ENCODE assay signal across 8 cellular contexts in the genomic region with DNA sequence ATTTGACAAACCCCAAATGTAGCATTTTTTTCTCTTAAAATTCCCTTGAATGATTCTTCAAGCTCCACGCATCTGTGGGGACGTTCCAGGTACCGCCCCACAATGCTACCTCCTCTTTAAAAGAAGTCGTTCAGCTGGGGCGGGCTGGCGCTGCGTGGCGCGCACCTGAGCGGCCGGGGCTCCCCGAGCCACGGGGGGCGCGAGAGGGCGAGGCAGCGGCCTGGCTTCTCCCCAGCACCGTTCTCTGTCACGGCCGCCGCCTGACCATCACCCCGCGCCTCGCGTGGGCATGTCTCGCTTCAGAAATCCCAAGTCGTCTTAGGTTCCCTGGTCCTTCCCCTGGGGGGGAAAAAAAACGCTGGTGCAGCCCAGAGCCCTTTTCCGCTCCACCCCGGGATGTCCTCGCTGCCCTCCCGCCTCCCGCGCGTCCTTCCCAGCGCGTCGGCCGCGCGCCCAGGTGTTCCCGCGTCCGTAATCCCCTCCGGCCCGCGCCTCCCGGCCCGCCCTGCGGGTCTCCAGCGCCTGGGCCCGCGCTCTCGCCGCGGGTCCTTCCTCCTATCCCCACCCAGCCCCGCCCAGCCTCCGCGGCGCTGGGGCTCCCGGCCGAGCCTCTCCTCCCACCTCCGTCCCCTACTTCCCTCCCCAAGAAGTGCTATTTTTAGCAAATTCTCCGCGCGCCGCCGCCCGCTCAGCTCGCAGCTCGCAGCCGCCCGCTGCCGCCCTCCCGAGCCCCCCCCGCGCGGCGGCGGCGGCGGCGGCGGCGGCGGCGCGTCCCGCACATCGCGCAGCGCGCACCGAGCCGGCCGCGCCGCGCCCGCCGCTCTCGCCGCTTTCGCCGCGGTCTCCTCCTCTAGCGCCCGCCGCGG. TPM values are rescaled to one million over a fixed set of nuclear protein-coding genes. Genes with fewer than 3 reads are reported as not detected.
DNase-seq lines count a peak whose midpoint lies in the region; ATAC-seq and TF ChIP-seq lines count a peak whose summit lies in the region.

No MANE protein-coding gene starts in this region.

- H3K4me1 ChIP-seq in body of pancreas, result peaks cover 7% of the 10 kb centered on the region
- no peaks in the 10 kb centered on the region for H3K4me1 ChIP-seq in iPS-20b (ENCODE audit: insufficient read depth, low read length)

- CTCF ChIA-PET in activated CD4-positive, alpha-beta T cell treated with anti-CD3 and anti-CD28 coated beads, Interleukin-2, amount 10 ng/mL, durations not matched to agents 7 days and 5 days (lab: Charles Lee), result interaction anchor here (1.4 to 1.5 kb wide), 2 partner anchors 22 to 27 kb away, joined by 3 to 4 read pairs; no protein-coding TSS in a partner anchor
- CTCF ChIA-PET in CD4-positive, alpha-beta T cell (lab: Charles Lee), result no interaction called here

- no peak for TF ChIP-seq POLR2A in body of pancreas (IDR thresholded peaks at IDR 0.05)

- peaks cover 5% of the 10 kb centered on the region for H3K9me3 Mint-ChIP-seq in activated CD4-positive, alpha-beta T cell treated with anti-CD3 and anti-CD28 coated beads, Interleukin-2, amount 10 ng/mL, durations not matched to agents 7 days and 5 days
- H3K9me3 Mint-ChIP-seq in CD4-positive, alpha-beta T cell, result peaks cover 5% of the 10 kb centered on the region

- H3K27me3 Mint-ChIP-seq in activated CD4-positive, alpha-beta T cell treated with anti-CD3 and anti-CD28 coated beads, Interleukin-2, amount 10 ng/mL, durations not matched to agents 7 days and 5 days, result peaks cover 57% of the 10 kb centered on the region
- peaks cover 54% of the 10 kb centered on the region for H3K27me3 Mint-ChIP-seq in CD4-positive, alpha-beta T cell

- POLR2A ChIA-PET in activated CD4-positive, alpha-beta T cell treated with anti-CD3 and anti-CD28 coated beads, Interleukin-2, amount 10 ng/mL, durations not matched to agents 7 days and 5 days (lab: Charles Lee), result interaction anchor here (0.6 kb wide), 1 partner anchor 82 kb away, joined by 8 read pairs; no protein-coding TSS in a partner anchor
- POLR2A ChIA-PET in CD4-positive, alpha-beta T cell (lab: Charles Lee), result no interaction called here

- peak; percentile 61 for ATAC-seq in body of pancreas
- no peak for ATAC-seq in CD4-positive, alpha-beta T cell (ENCODE audit: poor library complexity)

- H3K4me3 ChIP-seq in body of pancreas, result peak overlapping the region in 1 of 2 donors; percentile 74
- peak overlapping the region; percentile 84 for H3K4me3 ChIP-seq in iPS-20b (ENCODE audit: low read length)
- peak overlapping the region; percentile 52 for H3K4me3 ChIP-seq in skeletal muscle cell (ENCODE audit: low read depth, low read length)

- no peak for DNase-seq in activated CD4-positive, alpha-beta T cell treated with anti-CD3 and anti-CD28 coated beads, Interleukin-2, amount 10 ng/mL, durations not matched to agents 7 days and 5 days
- no peak for DNase-seq in activated CD4-positive, alpha-beta T cell treated with anti-CD3 and anti-CD28 coated beads for 1 hour
- DNase-seq in NCI-H1105 treated with DMSO at 0.1 percent for 48 hours (lab: John Stamatoyannopoulos, UW) (peak; percentile 68), body of pancreas (peak; percentile 13 to 47 (median 24)), skeletal muscle cell (ENCODE audit: low read depth) (no peak), NOMO-1 treated with dmso at 0.1 percent for 144 hours (lab: John Stamatoyannopoulos, UW; ENCODE audit: unreplicated experiment) (no peak)
- DNase-seq in CD4-positive, alpha-beta T cell, result no peak

- 0 to 1% methylated on average over 11 to 109 of the region's 110 CpGs for WGBS in body of pancreas, 2 donors

- no peak overlapping the region for H3K9ac ChIP-seq in iPS-20b (ENCODE audit: low read depth, low read length)

- H3K27ac ChIP-seq in body of pancreas, result no peak overlapping the region
- H3K27ac ChIP-seq in iPS-20b (ENCODE audit: low read length), result no peak overlapping the region
- H3K27ac ChIP-seq in CD4-positive, alpha-beta T cell (ENCODE audit: low read depth, low read length), result no peak overlapping the region

- H3K36me3 Mint-ChIP-seq in activated CD4-positive, alpha-beta T cell treated with anti-CD3 and anti-CD28 coated beads, Interleukin-2, amount 10 ng/mL, durations not matched to agents 7 days and 5 days (ENCODE audit: low read depth), result no peaks in the 10 kb centered on the region
- no peaks in the 10 kb centered on the region for H3K36me3 Mint-ChIP-seq in CD4-positive, alpha-beta T cell (ENCODE audit: low read depth)

- H3K4me1 Mint-ChIP-seq in activated CD4-positive, alpha-beta T cell treated with anti-CD3 and anti-CD28 coated beads, Interleukin-2, amount 10 ng/mL, durations not matched to agents 7 days and 5 days, result peaks cover 2% of the 10 kb centered on the region
- peaks cover 4% of the 10 kb centered on the region for H3K4me1 Mint-ChIP-seq in CD4-positive, alpha-beta T cell (ENCODE audit: low read depth)

- H3K27ac Mint-ChIP-seq in activated CD4-positive, alpha-beta T cell treated with anti-CD3 and anti-CD28 coated beads, Interleukin-2, amount 10 ng/mL, durations not matched to agents 7 days and 5 days, result no peak overlapping the region
- no peak overlapping the region for H3K27ac Mint-ChIP-seq in CD4-positive, alpha-beta T cell

- H3K27me3 ChIP-seq in body of pancreas, result no peaks in the 10 kb centered on the region
- peaks cover 53% of the 10 kb centered on the region for H3K27me3 ChIP-seq in iPS-20b (ENCODE audit: insufficient read depth, low read length)
- peaks cover 49% of the 10 kb centered on the region for H3K27me3 ChIP-seq in CD4-positive, alpha-beta T cell (ENCODE audit: control insufficient read depth, insufficient read depth, low read length)

- intact Hi-C loops in body of pancreas (cut with DNase I), result no loop called here
- intact Hi-C loops in CD4-positive, alpha-beta T cell (cut with DNase I, micrococcal nuclease), result no loop called here

- H3K36me3 ChIP-seq in body of pancreas (replicated peaks in 1 of 2; ENCODE audit: insufficient read depth in 1 of 2, low read depth in 2 of 2) (no peaks in the 10 kb centered on the region), iPS-20b (ENCODE audit: insufficient read depth, low read depth, low read length) (no peaks in the 10 kb centered on the region)

- H3K9me3 ChIP-seq in body of pancreas, result no peaks in the 10 kb centered on the region
- H3K9me3 ChIP-seq in iPS-20b (ENCODE audit: insufficient read depth, low read depth, low read length), result no peaks in the 10 kb centered on the region
- H3K9me3 ChIP-seq in CD4-positive, alpha-beta T cell (ENCODE audit: control insufficient read depth, low read length), result peaks cover 3% of the 10 kb centered on the region

- H3K4me3 Mint-ChIP-seq in activated CD4-positive, alpha-beta T cell treated with anti-CD3 and anti-CD28 coated beads, Interleukin-2, amount 10 ng/mL, durations not matched to agents 7 days and 5 days, result peak overlapping the region; percentile 42
- H3K4me3 Mint-ChIP-seq in CD4-positive, alpha-beta T cell, result no peak overlapping the region

- TF ChIP-seq CTCF in body of pancreas (IDR thresholded peaks at IDR 0.05), result peak in 3 of 7 experiments; percentile 19 to 20 (median 20)
- TF ChIP-seq CTCF in CD4-positive, alpha-beta T cell (IDR thresholded peaks at IDR 0.05), result no peak

RNA-seq across cellular contexts. Expression of gene PRPS1L1, which starts 58.8 kb away (rescaled TPM):
- total RNA-seq in activated CD4-positive, alpha-beta T cell treated with anti-CD3 and anti-CD28 coated beads, Interleukin-2, amount 10 ng/mL, durations not matched to agents 7 days and 5 days, result not detected
- not detected for total RNA-seq in body of pancreas
- total RNA-seq in CD4-positive, alpha-beta T cell, result not detected

Comparison
In these comparisons a context has a peak if more than half of its experiments do, and no peak if none do; other contexts are left out.
1. DNase-seq: peak in NCI-H1105 treated with DMSO at 0.1 percent for 48 hours (single experiment) and body of pancreas (4 of 4); none in activated CD4-positive, alpha-beta T cell treated with anti-CD3 and anti-CD28 coated beads, Interleukin-2, amount 10 ng/mL, durations not matched to agents 7 days and 5 days (single experiment), activated CD4-positive, alpha-beta T cell treated with anti-CD3 and anti-CD28 coated beads for 1 hour (single experiment), skeletal muscle cell (single experiment), CD4-positive, alpha-beta T cell (0 of 10) and NOMO-1 treated with dmso at 0.1 percent for 144 hours (single experiment).